ENCODE assay signal across 9 cellular contexts in the genomic region with DNA sequence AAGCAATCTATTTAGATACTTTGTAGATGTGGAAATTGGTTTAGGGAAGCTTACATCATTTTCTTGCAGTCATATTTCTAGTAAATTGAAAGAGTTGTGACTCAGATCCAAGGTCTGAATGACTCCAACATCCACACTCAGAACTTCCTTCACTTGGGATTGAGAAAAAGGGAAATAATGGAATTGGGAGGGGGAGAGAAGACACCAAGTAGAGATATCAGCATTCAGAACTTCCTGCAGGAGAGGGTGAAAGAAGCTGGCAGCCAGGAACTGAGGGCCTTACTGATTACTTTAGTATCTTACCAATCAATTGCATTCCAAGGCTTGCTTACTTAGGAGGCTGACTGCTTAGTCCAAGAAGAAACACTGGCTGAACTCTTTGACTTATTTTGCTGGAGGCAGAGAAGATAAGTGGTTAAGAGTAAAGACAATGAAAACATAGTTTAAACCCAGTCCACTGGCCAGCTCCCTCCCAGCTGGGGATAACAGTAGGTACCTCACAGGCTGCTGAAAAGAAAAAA. TPM values are rescaled to one million over a fixed set of nuclear protein-coding genes. Genes with fewer than 3 reads are reported as not detected.
DNase-seq lines count a peak whose midpoint lies in the region; ATAC-seq and TF ChIP-seq lines count a peak whose summit lies in the region.
"Had no signal": no experiment of that assay in that cellular context is flagged by ENCODE, and none has a peak within 500 bp of the region (broad histone marks: within the 10 kb centered on the region; RNA-seq: fewer than 3 reads in every experiment).

No MANE protein-coding gene starts in this region.

- CTCF ChIA-PET in IMR-90 (lab: Yijun Ruan, JAX) = interaction anchor here (0.6 kb wide), 1 partner anchor 448 kb away, joined by 8 read pairs; no protein-coding TSS in a partner anchor

- H3K9me1 ChIP-seq in IMR-90 (ENCODE audit: insufficient read depth, low read length) = peaks cover 18% of the 10 kb centered on the region

- no peaks in the 10 kb centered on the region for H3K36me3 ChIP-seq in IMR-90 (ENCODE audit: control insufficient read depth, insufficient read depth, low read length)
- peaks cover 5% of the 10 kb centered on the region for H3K36me3 ChIP-seq in iPS-18a (ENCODE audit: control insufficient read depth, low read depth, low read length)
- no peaks in the 10 kb centered on the region for H3K36me3 ChIP-seq in thoracic aorta

- H3K79me1 ChIP-seq in IMR-90 (ENCODE audit: low read depth in 1 of 2, low read length in 2 of 2) = peaks cover 40 to 59% of the 10 kb centered on the region in 2 experiments

- no peak overlapping the region for H2AK5ac ChIP-seq in IMR-90 (ENCODE audit: low read depth, low read length)

- H3K27ac ChIP-seq in IMR-90 (ENCODE audit: insufficient read depth, low read length) = peak overlapping the region; percentile 69; the same call in 1 of the 2 replicates
- no peak overlapping the region for H3K27ac ChIP-seq in iPS-18a (ENCODE audit: low read length)
- H3K27ac ChIP-seq in thoracic aorta = peak overlapping the region; percentile 67 to 78

- H3K4me1 ChIP-seq in IMR-90 (ENCODE audit: control insufficient read depth, insufficient read depth, low read length) (peaks cover 17% of the 10 kb centered on the region), iPS-18a (ENCODE audit: control insufficient read depth, low read depth, low read length) (peaks cover 42% of the 10 kb centered on the region), thoracic aorta (ENCODE audit: control insufficient read depth in 1 of 2, low read depth in 2 of 2) (peaks cover 28 to 41% of the 10 kb centered on the region in 2 donors)

- 0 out of 3 replicates have a peak overlapping the region, but pooled peaks have one; percentile 15 for H2BK15ac ChIP-seq in IMR-90 (ENCODE audit: low read depth, low read length)

- no peak overlapping the region for H4K5ac ChIP-seq in IMR-90 (ENCODE audit: low read depth, low read length)

- intact Hi-C loops in IMR-90 (cut with micrococcal nuclease) = no loop called here

- TF ChIP-seq POLR2A in IMR-90 (IDR thresholded peaks at IDR 0.05; ENCODE audit: low read depth, low read length) = no peak

- H3K27me3 ChIP-seq in IMR-90 (ENCODE audit: control insufficient read depth, insufficient read depth, low read length) (no peaks in the 10 kb centered on the region), iPS-18a (ENCODE audit: control insufficient read depth, insufficient read depth, low read length) (no peaks in the 10 kb centered on the region), thoracic aorta (replicated peaks; ENCODE audit: insufficient read depth) (no peaks in the 10 kb centered on the region)

- no TSS peak for BruUV-seq in IMR-90 (replicated peaks; lab: Mats Ljungman, UMichigan)

- DNase-seq in IMR-90 (peak; percentile 69), cardiac fibroblast (ENCODE audit: low read depth in 2 of 2) (peak; percentile 52 to 73), thoracic aorta (ENCODE audit: low spot score) (no peak), NOMO-1 (lab: John Stamatoyannopoulos, UW; ENCODE audit: unreplicated experiment in 2 of 2) (no peak)
- DNase-seq in stimulated activated CD4-positive, alpha-beta T cell treated with anti-CD3 and anti-CD28 coated beads, Interleukin-2, amount 100 ng/mL, for 24 hours = no peak
- DNase-seq: NCI-H1417 treated with DMSO at 0.1 percent for 48 hours had no signal

- H4K8ac ChIP-seq in IMR-90 (ENCODE audit: low read depth in 2 of 2, low read length in 2 of 2) = peak overlapping the region in 1 of 2 experiments; percentile 38; a peak in 2 of 4 replicates

- H4K20me1 ChIP-seq in IMR-90 (ENCODE audit: insufficient read depth, low read length) = peaks cover 18% of the 10 kb centered on the region

- H3K9ac ChIP-seq in IMR-90 (ENCODE audit: low read depth, low read length) (no peak overlapping the region), iPS-18a (ENCODE audit: low read length) (no peak overlapping the region)

- peak overlapping the region; percentile 60 for H2BK5ac ChIP-seq in IMR-90 (ENCODE audit: low read depth, low read length, poor library complexity, severe bottlenecking)

- H3K4me3 ChIP-seq in IMR-90 (ENCODE audit: insufficient read depth, low read depth, low read length) (no peak overlapping the region), cardiac fibroblast (replicated peaks in 1 of 2; ENCODE audit: low read depth in 2 of 2, low read length in 2 of 2) (no peak overlapping the region), iPS-18a (ENCODE audit: low read length) (peak overlapping the region; percentile 13), thoracic aorta (no peak overlapping the region)

- H3K4me2 ChIP-seq in IMR-90 (ENCODE audit: low read depth, low read length) = peak overlapping the region; percentile 51; the same call in 1 of the 2 replicates

- no peaks in the 10 kb centered on the region for H3K9me3 ChIP-seq in IMR-90 (ENCODE audit: control insufficient read depth, insufficient read depth, low read length)
- H3K9me3 ChIP-seq in iPS-18a (ENCODE audit: control insufficient read depth, low read depth, low read length) = no peaks in the 10 kb centered on the region
- no peaks in the 10 kb centered on the region for H3K9me3 ChIP-seq in thoracic aorta

- no peak overlapping the region for H2AFZ ChIP-seq in IMR-90 (replicated peaks; ENCODE audit: low read length, poor library complexity)

- H2AK9ac ChIP-seq in IMR-90 (replicated peaks; ENCODE audit: low read depth, low read length, poor library complexity) = no peak overlapping the region

- peak overlapping the region; percentile 25; the same call in 1 of the 2 replicates for H3K56ac ChIP-seq in IMR-90 (ENCODE audit: extremely low read depth, insufficient read depth, low read length)

- peak overlapping the region; percentile 7; the same call in 1 of the 2 replicates for H4K91ac ChIP-seq in IMR-90 (ENCODE audit: insufficient read depth, low read depth, low read length)

- H3K4ac ChIP-seq in IMR-90 (ENCODE audit: low read depth, low read length) = peak overlapping the region; percentile 53; the same call in 1 of the 2 replicates

- peak overlapping the region; percentile 54 for H2BK120ac ChIP-seq in IMR-90 (ENCODE audit: low read depth, low read length)

- peak; percentile 37 for ATAC-seq in IMR-90 (ENCODE audit: low read depth)
- ATAC-seq in thoracic aorta (ENCODE audit: insufficient number of reproducible peaks, low FRiP score, low read depth) = peak; percentile 71
- ATAC-seq in GM18861 (IDR thresholded peaks at IDR 0.05; ENCODE audit: unreplicated experiment) = no peak
- ATAC-seq in HG02840 (IDR thresholded peaks at IDR 0.05; ENCODE audit: low FRiP score, unreplicated experiment) = no peak

- peak overlapping the region; percentile 65; the same call in 1 of the 2 replicates for H3K18ac ChIP-seq in IMR-90 (ENCODE audit: low read depth, low read length)

- TF ChIP-seq CTCF in IMR-90 (conservative IDR thresholded peaks at IDR 0.05; ENCODE audit: low read depth, low read length) (no peak), cardiac fibroblast (IDR thresholded peaks at IDR 0.05; ENCODE audit: low read depth, low read length) (no peak), thoracic aorta (IDR thresholded peaks at IDR 0.05) (no peak)

- in situ Hi-C loops in IMR-90 (cut with MboI; ENCODE audit: low sequenced_read_pairs) = no loop called here

- peak overlapping the region; percentile 39 for H3K23ac ChIP-seq in IMR-90 (ENCODE audit: low read depth, low read length)

- dilution Hi-C loops in IMR-90 (cut with HindIII; ENCODE audit: low sequenced_read_pairs, unreplicated experiment) = no loop called here

- POLR2A ChIA-PET in IMR-90 (lab: Charles Lee; ENCODE audit: unreplicated experiment) = no interaction called here

- 0 out of 2 replicates have a peak overlapping the region, but pooled peaks have one; percentile 6 for H2BK20ac ChIP-seq in IMR-90 (ENCODE audit: low read depth, low read length)

- TF ChIP-seq RAD21 in IMR-90 (IDR thresholded peaks at IDR 0.05; ENCODE audit: low read length) = no peak

- 0 out of 2 replicates have a peak overlapping the region, but pooled peaks have one; percentile 32 for H3K14ac ChIP-seq in IMR-90 (replicated peaks; ENCODE audit: low read depth, low read length)

TF ChIP-seq in IMR-90, 13 proteins besides CTCF, POLR2A, EP300 and RAD21:
- no peak for TF ChIP-seq RFX5 (IDR thresholded peaks at IDR 0.05; ENCODE audit: low read depth, low read length)
- TF ChIP-seq USF2 (IDR thresholded peaks at IDR 0.05; ENCODE audit: low read depth, low read length) = no peak
- TF ChIP-seq MAZ (IDR thresholded peaks at IDR 0.05; ENCODE audit: borderline replicate concordance, low read depth, low read length) = no peak
- no peak for TF ChIP-seq RCOR1 (IDR thresholded peaks at IDR 0.05; ENCODE audit: insufficient replicate concordance, low read length)
- no peak for TF ChIP-seq BHLHE40 (IDR thresholded peaks at IDR 0.05; ENCODE audit: low read depth, low read length)
- TF ChIP-seq FOS (IDR thresholded peaks at IDR 0.05; ENCODE audit: low read depth, low read length) = 0 out of 2 replicates have a peak, but pooled peaks have one; percentile 24
- TF ChIP-seq CEBPB (IDR thresholded peaks at IDR 0.05; ENCODE audit: low read depth, low read length) = peak; percentile 68; the same call in 1 of the 2 replicates

RNA-seq across cellular contexts. Expression of gene APP, which starts 21.7 kb away (rescaled TPM):
- total RNA-seq in IMR-90 (2012; rRNA removed) = 191 and 196 TPM in 2 replicates
- 503 and 530 TPM in 2 replicates for polyA plus RNA-seq in IMR-90 (2012; rRNA removed)
- 488 and 558 TPM in 2 replicates for polyA plus RNA-seq in IMR-90 (2012; cell fraction: cytosol; rRNA removed)
- 167 and 391 TPM in 2 replicates for polyA plus RNA-seq in IMR-90 (2012; cell fraction: nucleus; rRNA removed; ENCODE audit: low replicate concordance)
- 100 to 1,000 TPM; 342 to 468 TPM for total RNA-seq in thoracic aorta

Comparison
In these comparisons a context has a peak if more than half of its experiments do, and no peak if none do; other contexts are left out.
1. ATAC-seq: peak in IMR-90 (single experiment) and thoracic aorta (single experiment); none in GM18861 (single experiment) and HG02840 (single experiment).
2. DNase-seq: peak in IMR-90 (single experiment) and cardiac fibroblast (2 of 2); none in thoracic aorta (single experiment), NOMO-1 (0 of 2) and stimulated activated CD4-positive, alpha-beta T cell treated with anti-CD3 and anti-CD28 coated beads, Interleukin-2, amount 100 ng/mL, for 24 hours (0 of 2).